In the genomic region with DNA sequence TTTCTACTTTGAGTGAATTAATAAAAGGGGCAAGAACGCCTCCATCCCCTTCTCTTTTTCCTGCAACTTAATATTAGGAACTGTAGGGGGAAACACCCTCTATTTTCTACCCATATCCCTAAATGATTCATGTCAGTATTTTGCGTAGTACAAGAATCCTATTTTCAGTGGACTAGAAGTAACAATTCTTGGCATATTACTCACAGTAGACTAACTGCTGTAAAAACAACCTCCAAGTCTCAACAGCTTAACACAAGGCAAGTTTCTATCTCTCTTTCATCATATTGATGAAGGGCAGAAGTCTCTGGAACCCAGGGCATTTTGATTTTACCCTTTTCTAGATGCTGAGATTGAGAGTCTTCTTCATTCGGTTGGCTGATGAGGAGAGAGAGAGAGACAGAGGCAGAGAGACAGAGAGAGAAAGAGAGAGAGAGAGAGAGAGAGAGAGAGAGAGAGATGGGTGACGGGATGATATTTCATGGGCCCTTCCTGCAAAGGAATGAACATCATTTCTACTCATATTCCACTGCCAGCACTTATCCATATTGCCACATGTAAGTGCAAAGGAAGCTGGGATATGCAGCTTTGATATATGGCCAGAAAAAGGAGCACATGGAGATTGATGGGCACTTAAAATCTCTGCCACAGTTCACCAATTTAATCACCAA, we compare ENCODE assay signal across 17 cellular contexts.
DNase-seq lines count a peak whose midpoint lies in the region; ATAC-seq and TF ChIP-seq lines count a peak whose summit lies in the region.
"Had no signal": no experiment of that assay in that cellular context is flagged by ENCODE, and none has a peak within 500 bp of the region (broad histone marks: within the 10 kb centered on the region; RNA-seq: fewer than 3 reads in every experiment).

No MANE protein-coding gene starts in this region.

- intact Hi-C loops in mucosa of descending colon (cut with DNase I, micrococcal nuclease): no loop called here

- TF ChIP-seq CTCF in AG09309 (IDR thresholded peaks at IDR 0.05; ENCODE audit: control insufficient read depth, insufficient read depth, low read depth, low read length, missing control alignments): peak; percentile 3
- TF ChIP-seq CTCF in mucosa of descending colon (IDR thresholded peaks at IDR 0.05): no peak

- no peaks in the 10 kb centered on the region for H3K36me3 ChIP-seq in mucosa of descending colon (ENCODE audit: low read depth)
- H3K36me3 ChIP-seq: BE2C, ovary had no signal

- H3K4me1 ChIP-seq in mucosa of descending colon (ENCODE audit: low read depth): no peaks in the 10 kb centered on the region
- H3K4me1 ChIP-seq: BE2C had no signal

- no peak for ATAC-seq in mucosa of descending colon
- ATAC-seq: esophagus mucosa had no signal

- DNase-seq in AG09309 (ENCODE audit: low read depth): peak; percentile 62
- DNase-seq in HT1080 (ENCODE audit: low read depth): peak; percentile 43
- DNase-seq in dedifferentiated amniotic fluid mesenchymal stem cell (ENCODE audit: extremely low spot score): peak; percentile 48
- peak; percentile 15 for DNase-seq in myocyte (ENCODE audit: low read depth)
- DNase-seq in NCI-H510A (lab: John Stamatoyannopoulos, UW): no peak
- DNase-seq in mucosa of descending colon: no peak
- no peak for DNase-seq in activated CD8-positive, alpha-beta memory T cell treated with anti-CD3 and anti-CD28 coated beads, Interleukin-2, amount 50 U/mL, for 48 hours
- DNase-seq in NCI-H2227 treated with DMSO at 0.1 percent for 48 hours (lab: John Stamatoyannopoulos, UW): no peak
- DNase-seq: activated CD4-positive, alpha-beta T cell treated with anti-CD3 and anti-CD28 coated beads, Interleukin-2, amount 10 ng/mL, durations not matched to agents 24 days and 14 days; activated naive CD4-positive, alpha-beta T cell treated with anti-CD3 and anti-CD28 coated beads, Interleukin-2, amount 10 ng/mL, durations not matched to agents 7 days and 5 days; BE2C; GF-D8; KG1; NCI-H1105 treated with DMSO at 0.1 percent for 48 hours; NCI-H774; ovary had no signal

- H3K9me3 ChIP-seq in mucosa of descending colon: peaks cover 13% of the 10 kb centered on the region

- H3K4me3 ChIP-seq in AG09309 (ENCODE audit: control insufficient read depth, low read depth, low read length): no peak overlapping the region
- no peak overlapping the region for H3K4me3 ChIP-seq in mucosa of descending colon
- H3K4me3 ChIP-seq: ovary had no signal

Comparison
In these comparisons a context has a peak if more than half of its experiments do, and no peak if none do; other contexts are left out.
1. DNase-seq: peak in AG09309 (single experiment), HT1080 (single experiment), dedifferentiated amniotic fluid mesenchymal stem cell (single experiment) and myocyte (single experiment); none in NCI-H510A (single experiment), mucosa of descending colon (0 of 3), activated CD8-positive, alpha-beta memory T cell treated with anti-CD3 and anti-CD28 coated beads, Interleukin-2, amount 50 U/mL, for 48 hours (single experiment) and NCI-H2227 treated with DMSO at 0.1 percent for 48 hours (single experiment).